ENCODE assay signal across 11 cellular contexts in genomic region chr17:48583708-48584582, GRCh38. TPM values are rescaled to one million over a fixed set of nuclear protein-coding genes. Genes with fewer than 3 reads are reported as not detected.
A peak's percentile ranks its signal among the peaks of the same experiment; 100 is the strongest.
DNase-seq lines count a peak whose midpoint lies in the region; ATAC-seq and TF ChIP-seq lines count a peak whose summit lies in the region.
"Had no signal": no experiment of that assay in that cellular context is flagged by ENCODE, and none has a peak within 500 bp of the region (broad histone marks: within the 10 kb centered on the region; RNA-seq: fewer than 3 reads in every experiment).

No MANE protein-coding gene starts in this region.

- H3K4me3 ChIP-seq in HUES6 (ENCODE audit: low read depth, low read length) (peak overlapping the region; percentile 44; the same call in 1 of the 2 replicates), astrocyte of the spinal cord (ENCODE audit: low read depth, low read length) (peak overlapping the region; percentile 77)

- H3K36me3 Mint-ChIP-seq in CD4-positive, alpha-beta T cell (ENCODE audit: low read depth): no peaks in the 10 kb centered on the region
- H3K36me3 Mint-ChIP-seq in nephron (ENCODE audit: low read depth): peaks cover 33% of the 10 kb centered on the region

- in situ Hi-C loops in astrocyte of the spinal cord (cut with HindIII; ENCODE audit: low sequenced_read_pairs): no loop called here

- TF ChIP-seq CTCF in CD4-positive, alpha-beta T cell (IDR thresholded peaks at IDR 0.05): no peak
- TF ChIP-seq CTCF in astrocyte of the spinal cord (IDR thresholded peaks at IDR 0.05; ENCODE audit: low read depth, low read length) (no peak), nephron (IDR thresholded peaks at IDR 0.05; ENCODE audit: unreplicated experiment in 3 of 3) (no peak)

- no peak overlapping the region for H3K27ac ChIP-seq in CD4-positive, alpha-beta T cell (ENCODE audit: low read depth, low read length)
- H3K27ac ChIP-seq in HUES6 (ENCODE audit: low read depth, low read length): peak overlapping the region; percentile 6; the same call in 1 of the 2 replicates

- no peak for DNase-seq in CD4-positive, alpha-beta T cell
- DNase-seq in astrocyte of the spinal cord (ENCODE audit: low read depth, low spot score) (no peak), foreskin melanocyte (no peak), amniotic stem cell (lab: John Stamatoyannopoulos, UW) (no peak), NCI-H1436 treated with DMSO at 0.1 percent for 48 hours (lab: John Stamatoyannopoulos, UW) (no peak)
- DNase-seq: activated CD4-positive, alpha-beta T cell treated with anti-CD3 and anti-CD28 coated beads for 48 hours; activated naive CD4-positive, alpha-beta T cell; NCI-H2171; retina had no signal

- intact Hi-C loops in CD4-positive, alpha-beta T cell (cut with DNase I, micrococcal nuclease): no loop called here

- H3K36me3 ChIP-seq in HUES6 (ENCODE audit: control insufficient read depth, insufficient read depth, low read length): no peaks in the 10 kb centered on the region; the same call in 1 of the 2 replicates

- POLR2A ChIA-PET in CD4-positive, alpha-beta T cell (lab: Charles Lee): interaction anchor here (0.6 to 0.7 kb wide), 2 partner anchors 19 to 39 kb away, joined by 3 read pairs; no protein-coding TSS in a partner anchor

- H3K9me3 ChIP-seq in CD4-positive, alpha-beta T cell (ENCODE audit: control insufficient read depth, low read length): no peaks in the 10 kb centered on the region
- H3K9me3 ChIP-seq in HUES6 (ENCODE audit: control insufficient read depth, insufficient read depth, low read depth, low read length): no peaks in the 10 kb centered on the region

- H3K4me3 Mint-ChIP-seq in CD4-positive, alpha-beta T cell: peak overlapping the region; percentile 60
- peak overlapping the region; percentile 84 to 98 (median 91) for H3K4me3 Mint-ChIP-seq in nephron

- H3K4me1 ChIP-seq in HUES6 (ENCODE audit: control insufficient read depth, insufficient read depth, low read length): peaks cover 17% of the 10 kb centered on the region

- H3K9me3 Mint-ChIP-seq in CD4-positive, alpha-beta T cell: no peaks in the 10 kb centered on the region
- H3K9me3 Mint-ChIP-seq in nephron: no peaks in the 10 kb centered on the region

- no peak overlapping the region for H3K27ac Mint-ChIP-seq in CD4-positive, alpha-beta T cell
- peak overlapping the region in 1 of 3 experiments; percentile 91 for H3K27ac Mint-ChIP-seq in nephron

- peaks cover 57% of the 10 kb centered on the region for H3K4me1 Mint-ChIP-seq in CD4-positive, alpha-beta T cell (ENCODE audit: low read depth)
- peaks cover 92% of the 10 kb centered on the region for H3K4me1 Mint-ChIP-seq in nephron

- CTCF ChIA-PET in CD4-positive, alpha-beta T cell (lab: Charles Lee): interaction anchor here (1.2 to 1.6 kb wide), 3 partner anchors 9 to 232 kb away, joined by 3 to 5 read pairs (median 4); partner anchors contain the start of gene HOXB5

- H3K27me3 Mint-ChIP-seq in CD4-positive, alpha-beta T cell: peaks cover 100% of the 10 kb centered on the region
- peaks cover 88% of the 10 kb centered on the region for H3K27me3 Mint-ChIP-seq in nephron (ENCODE audit: low read depth)

- H3K9ac ChIP-seq in HUES6 (ENCODE audit: low read length): peak overlapping the region; percentile 80

- ATAC-seq in CD4-positive, alpha-beta T cell (ENCODE audit: poor library complexity): no peak

- peaks cover 87% of the 10 kb centered on the region for H3K27me3 ChIP-seq in CD4-positive, alpha-beta T cell (ENCODE audit: control insufficient read depth, insufficient read depth, low read length)
- peaks cover 100% of the 10 kb centered on the region for H3K27me3 ChIP-seq in HUES6 (ENCODE audit: control insufficient read depth, insufficient read depth, low read length)

RNA-seq across cellular contexts. Expression of gene HOXB4, which starts 5.8 kb away (rescaled TPM):
- under 1 TPM; 0.16 to 0.17 TPM for total RNA-seq in CD4-positive, alpha-beta T cell

RNA-seq across cellular contexts. Expression of gene HOXB3, which starts 6.1 kb away (rescaled TPM):
- under 1 TPM; 0.25 to 0.36 TPM for total RNA-seq in CD4-positive, alpha-beta T cell

RNA-seq across cellular contexts. Expression of gene HOXB5, which starts 9.6 kb away (rescaled TPM):
- not detected for total RNA-seq in CD4-positive, alpha-beta T cell

RNA-seq across cellular contexts. Expression of gene HOXB6, which starts 20.8 kb away (rescaled TPM):
- not detected for total RNA-seq in CD4-positive, alpha-beta T cell

RNA-seq across cellular contexts. Expression of gene HOXB7, which starts 26.9 kb away (rescaled TPM):
- not detected for total RNA-seq in CD4-positive, alpha-beta T cell
